14 cellular contexts compared by ENCODE assay signal in genomic region chr7:151863386-151864079, GRCh38. TPM values are rescaled to one million over a fixed set of nuclear protein-coding genes. Genes with fewer than 3 reads are reported as not detected.
DNase-seq lines count a peak whose midpoint lies in the region; ATAC-seq and TF ChIP-seq lines count a peak whose summit lies in the region.
"Had no signal": no experiment of that assay in that cellular context is flagged by ENCODE, and none has a peak within 500 bp of the region (broad histone marks: within the 10 kb centered on the region; RNA-seq: fewer than 3 reads in every experiment).

No MANE protein-coding gene starts in this region.

- intact Hi-C loops in HCT116 (cut with micrococcal nuclease) = no loop called here

- H3K4me1 Mint-ChIP-seq in naive B cell = peaks cover 30 to 41% (median 37%) of the 10 kb centered on the region in 3 donors
- H3K4me1 Mint-ChIP-seq: activated CD4-positive, alpha-beta T cell treated with anti-CD3 and anti-CD28 coated beads, Interleukin-2, amount 10 ng/mL, durations not matched to agents 7 days and 5 days had no signal

- H3F3A ChIP-seq in GM23248 (ENCODE audit: insufficient read depth) = no peaks in the 10 kb centered on the region

- no peak for TF ChIP-seq RAD21 in HCT116 (IDR thresholded peaks at IDR 0.05; ENCODE audit: low read depth)

- ATAC-seq in HCT116 = no peak
- peak; percentile 84 to 92 for ATAC-seq in naive B cell (ENCODE audit: low read depth in 2 of 2)
- ATAC-seq: SK-N-SH treated with all-trans-retinoic acid at 6 μM for 48 hours; stimulated activated effector memory CD8-positive, alpha-beta T cell treated with anti-CD3 and anti-CD28 coated beads, Interleukin-12 subunit alpha, Interleukin-12 subunit beta, amount 100 ng/mL, for 72 hours had no signal

- no peak for TF ChIP-seq POLR2A in HCT116 (IDR thresholded peaks at IDR 0.05; ENCODE audit: borderline replicate concordance, extremely low read depth, insufficient read depth, insufficient read length)

- no peaks in the 10 kb centered on the region for H3K79me2 ChIP-seq in HCT116 (ENCODE audit: insufficient read depth, low read length)
- no peaks in the 10 kb centered on the region for H3K79me2 ChIP-seq in GM23248 (ENCODE audit: insufficient read depth)

- H3K27me3 ChIP-seq in HCT116 (ENCODE audit: insufficient read depth, low read length) (no peaks in the 10 kb centered on the region), WERI-Rb-1 (ENCODE audit: insufficient read depth, low read depth, severe bottlenecking) (no peaks in the 10 kb centered on the region), GM23248 (replicated peaks; ENCODE audit: insufficient read depth) (no peaks in the 10 kb centered on the region; the same call in 1 of the 2 replicates)

- H3K4me2 ChIP-seq in HCT116 (ENCODE audit: low read length) (no peak overlapping the region), GM23248 (ENCODE audit: unreplicated experiment) (no peak overlapping the region)

- H3K27ac ChIP-seq in HCT116 (ENCODE audit: low read depth, low read length) (no peak overlapping the region), WERI-Rb-1 (no peak overlapping the region), GM23248 (no peak overlapping the region)

- POLR2A ChIA-PET in HCT116 (lab: Charles Lee) = no interaction called here

- no peak overlapping the region for H3K4me3 ChIP-seq in HCT116 (replicated peaks in 1 of 2; ENCODE audit: low read depth in 1 of 2, low read length in 2 of 2)
- no peak overlapping the region for H3K4me3 ChIP-seq in WERI-Rb-1 (ENCODE audit: low read depth, low read length)
- no peak overlapping the region for H3K4me3 ChIP-seq in GM23248

- no peaks in the 10 kb centered on the region for H3K27me3 Mint-ChIP-seq in naive B cell
- H3K27me3 Mint-ChIP-seq: activated CD4-positive, alpha-beta T cell treated with anti-CD3 and anti-CD28 coated beads, Interleukin-2, amount 10 ng/mL, durations not matched to agents 7 days and 5 days; activated naive CD4-positive, alpha-beta T cell treated with anti-CD3 and anti-CD28 coated beads, Interleukin-2, amount 50 U/mL, for 24 hours had no signal

- 84% methylated on average over 11 of the region's 11 CpGs for WGBS in GM23248 (ENCODE audit: low coverage in 1 of 2, low lambda C conversion rate in 2 of 2, missing lambda C conversion rate in 2 of 2), 2 experiments

- in situ Hi-C loops in GM23248 (cut with MboI) = no loop called here

- no peak overlapping the region for H2AFZ ChIP-seq in HCT116 (ENCODE audit: low read depth, low read length, poor library complexity, severe bottlenecking)
- no peak overlapping the region for H2AFZ ChIP-seq in GM23248

- no peaks in the 10 kb centered on the region for H3K36me3 Mint-ChIP-seq in naive B cell
- H3K36me3 Mint-ChIP-seq: activated naive CD4-positive, alpha-beta T cell treated with anti-CD3 and anti-CD28 coated beads, Interleukin-2, amount 50 U/mL, for 24 hours; stimulated activated effector memory CD8-positive, alpha-beta T cell treated with anti-CD3 and anti-CD28 coated beads, Interleukin-12 subunit alpha, Interleukin-12 subunit beta, amount 100 ng/mL, for 72 hours had no signal

- H3K4me3 Mint-ChIP-seq in naive B cell = peak overlapping the region in 3 of 8 donors; percentile 40 to 61 (median 51)
- H3K4me3 Mint-ChIP-seq: activated CD4-positive, alpha-beta T cell treated with anti-CD3 and anti-CD28 coated beads, Interleukin-2, amount 10 ng/mL, durations not matched to agents 7 days and 5 days; activated naive CD4-positive, alpha-beta T cell treated with anti-CD3 and anti-CD28 coated beads, Interleukin-2, amount 50 U/mL, for 24 hours; stimulated activated effector memory CD8-positive, alpha-beta T cell treated with anti-CD3 and anti-CD28 coated beads, Interleukin-12 subunit alpha, Interleukin-12 subunit beta, amount 100 ng/mL, for 72 hours had no signal

- TF ChIP-seq CTCF in HCT116 (IDR thresholded peaks at IDR 0.05 in 2 of 3, conservative IDR thresholded peaks at IDR 0.05 in 1 of 3; ENCODE audit: borderline replicate concordance in 1 of 3, insufficient read depth in 1 of 3, low read depth in 2 of 3, low read length in 2 of 3) = peak in 2 of 3 experiments; percentile 1 to 29; a peak in 1 of 6 replicates
- peak; percentile 39 for TF ChIP-seq CTCF in WERI-Rb-1 (IDR thresholded peaks at IDR 0.05; ENCODE audit: low read depth, low read length)

- no peaks in the 10 kb centered on the region for H3K9me3 Mint-ChIP-seq in naive B cell
- H3K9me3 Mint-ChIP-seq: activated CD4-positive, alpha-beta T cell treated with anti-CD3 and anti-CD28 coated beads, Interleukin-2, amount 10 ng/mL, durations not matched to agents 7 days and 5 days; activated naive CD4-positive, alpha-beta T cell treated with anti-CD3 and anti-CD28 coated beads, Interleukin-2, amount 50 U/mL, for 24 hours; stimulated activated effector memory CD8-positive, alpha-beta T cell treated with anti-CD3 and anti-CD28 coated beads, Interleukin-12 subunit alpha, Interleukin-12 subunit beta, amount 100 ng/mL, for 72 hours had no signal

- no TSS peak for BruUV-seq in HCT116 (replicated peaks; lab: Mats Ljungman, UMichigan)

- peak overlapping the region in 5 of 6 donors; percentile 6 to 73 (median 60) for H3K27ac Mint-ChIP-seq in naive B cell
- H3K27ac Mint-ChIP-seq: activated CD4-positive, alpha-beta T cell treated with anti-CD3 and anti-CD28 coated beads, Interleukin-2, amount 10 ng/mL, durations not matched to agents 7 days and 5 days; activated naive CD4-positive, alpha-beta T cell treated with anti-CD3 and anti-CD28 coated beads, Interleukin-2, amount 50 U/mL, for 24 hours; stimulated activated effector memory CD8-positive, alpha-beta T cell treated with anti-CD3 and anti-CD28 coated beads, Interleukin-12 subunit alpha, Interleukin-12 subunit beta, amount 100 ng/mL, for 72 hours had no signal

- H3K9ac ChIP-seq in HCT116 (ENCODE audit: low read length) (no peak overlapping the region), GM23248 (no peak overlapping the region)

- H3K4me1 ChIP-seq in HCT116 (ENCODE audit: control insufficient read depth in 1 of 2, insufficient read depth in 2 of 2, low read length in 2 of 2) (no peaks in the 10 kb centered on the region), GM23248 (ENCODE audit: insufficient read depth) (no peaks in the 10 kb centered on the region)

- H4K20me1 ChIP-seq in HCT116 (ENCODE audit: insufficient read depth) = no peaks in the 10 kb centered on the region
- H4K20me1 ChIP-seq in GM23248 (ENCODE audit: insufficient read depth) = no peaks in the 10 kb centered on the region

- CTCF ChIA-PET in HCT116 (lab: Charles Lee) = no interaction called here

- RAD21 ChIA-PET in HCT116 (lab: Charles Lee; ENCODE audit: low non-redundant PET in 1 of 2, low total read pairs in 2 of 2, uncharacterized antibody in 2 of 2, unreplicated experiment in 2 of 2) = no interaction called here

- peak; percentile 26 for DNase-seq in DMS 273 (lab: John Stamatoyannopoulos, UW; ENCODE audit: unreplicated experiment)
- DNase-seq in DMS 273 treated with DMSO at 0.1 percent for 48 hours (lab: John Stamatoyannopoulos, UW) = no peak
- no peak for DNase-seq in HCT116 (ENCODE audit: low read depth, low spot score)
- peak; percentile 48 for DNase-seq in WERI-Rb-1
- peak; percentile 40 for DNase-seq in naive B cell
- no peak for DNase-seq in NOMO-1 (lab: John Stamatoyannopoulos, UW; ENCODE audit: unreplicated experiment in 2 of 2)
- no peak for DNase-seq in SHP77 treated with DMSO at 0.1 percent for 48 hours (lab: John Stamatoyannopoulos, UW)
- DNase-seq in GM23248 = no peak
- DNase-seq: activated CD4-positive, alpha-beta T cell treated with anti-CD3 and anti-CD28 coated beads, Interleukin-2, amount 10 ng/mL, durations not matched to agents 7 days and 5 days; DMS79; nucleus accumbens had no signal

- H3K36me3 ChIP-seq in HCT116 (ENCODE audit: control insufficient read depth in 1 of 2, insufficient read depth in 2 of 2, low read length in 2 of 2) (no peaks in the 10 kb centered on the region), WERI-Rb-1 (no peaks in the 10 kb centered on the region), GM23248 (ENCODE audit: low read depth) (no peaks in the 10 kb centered on the region)

- H3K9me3 ChIP-seq in HCT116 (ENCODE audit: control insufficient read depth in 1 of 2, insufficient read depth in 1 of 2, low read depth in 1 of 2, low read length in 2 of 2) = no peaks in the 10 kb centered on the region
- no peaks in the 10 kb centered on the region for H3K9me3 ChIP-seq in WERI-Rb-1 (ENCODE audit: severe bottlenecking)
- H3K9me3 ChIP-seq in GM23248 (ENCODE audit: low read depth) = no peaks in the 10 kb centered on the region

- H3K9me2 ChIP-seq in HCT116 (ENCODE audit: insufficient read depth) (no peaks in the 10 kb centered on the region), GM23248 (ENCODE audit: insufficient read depth) (no peaks in the 10 kb centered on the region)

TF ChIP-seq in HCT116, 20 proteins besides CTCF, POLR2A, EP300 and RAD21:
- TF ChIP-seq SIN3A (IDR thresholded peaks at IDR 0.05; ENCODE audit: low read depth) (no peak), TCF7L2 (IDR thresholded peaks at IDR 0.05; ENCODE audit: borderline replicate concordance, extremely low read depth, insufficient read depth, insufficient read length) (no peak), EZH2 (IDR thresholded peaks at IDR 0.05) (no peak), EGR1 (IDR thresholded peaks at IDR 0.05; ENCODE audit: low read depth) (no peak), MAX (IDR thresholded peaks at IDR 0.05) (no peak), JUND (IDR thresholded peaks at IDR 0.05) (no peak), SRF (IDR thresholded peaks at IDR 0.05; ENCODE audit: low read depth) (no peak), ZNF274 (IDR thresholded peaks at IDR 0.05; ENCODE audit: low read depth, low read length) (no peak), CBX3 (IDR thresholded peaks at IDR 0.05; ENCODE audit: low read depth) (no peak), ELF1 (IDR thresholded peaks at IDR 0.05; ENCODE audit: borderline replicate concordance, low read depth) (no peak), SP1 (IDR thresholded peaks at IDR 0.05; ENCODE audit: low read depth) (no peak)
- TF ChIP-seq, protein P1, sequence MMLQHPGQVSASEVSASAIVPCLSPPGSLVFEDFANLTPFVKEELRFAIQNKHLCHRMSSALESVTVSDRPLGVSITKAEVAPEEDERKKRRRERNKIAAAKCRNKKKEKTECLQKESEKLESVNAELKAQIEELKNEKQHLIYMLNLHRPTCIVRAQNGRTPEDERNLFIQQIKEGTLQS (IDR thresholded peaks at IDR 0.05) = no peak

RNA-seq across cellular contexts. Expression of gene PRKAG2, which starts 13.4 kb away (rescaled TPM):
- 23.6 TPM for total RNA-seq in HCT116 (2021; ENCODE audit: unreplicated experiment)
- polyA plus RNA-seq in HCT116 (2012) = 18.0 and 20.9 TPM in 2 replicates
- polyA plus RNA-seq in naive B cell (ENCODE audit: low read depth in 6 of 6) = 10 to 100 TPM; 16.2 to 25.4 (median 20.0) TPM
- 11.5 and 19.5 TPM in 2 replicates for total RNA-seq in GM23248 (2014; rRNA removed; shearing (Covaris generic))
- polyA plus RNA-seq in GM23248 (2016; fragmentation: Nextera tagmentation; extraction: Ambion mirVana) = 17.0 and 18.2 TPM in 2 replicates

Comparison
In these comparisons a context has a peak if more than half of its experiments do, and no peak if none do; other contexts are left out.
1. DNase-seq: peak in DMS 273 (single experiment), WERI-Rb-1 (single experiment) and naive B cell (single experiment); none in DMS 273 treated with DMSO at 0.1 percent for 48 hours (single experiment), HCT116 (single experiment), NOMO-1 (0 of 2), SHP77 treated with DMSO at 0.1 percent for 48 hours (single experiment) and GM23248 (single experiment).